Comparison of ENCODE assay signal across 14 cellular contexts in the genomic region with DNA sequence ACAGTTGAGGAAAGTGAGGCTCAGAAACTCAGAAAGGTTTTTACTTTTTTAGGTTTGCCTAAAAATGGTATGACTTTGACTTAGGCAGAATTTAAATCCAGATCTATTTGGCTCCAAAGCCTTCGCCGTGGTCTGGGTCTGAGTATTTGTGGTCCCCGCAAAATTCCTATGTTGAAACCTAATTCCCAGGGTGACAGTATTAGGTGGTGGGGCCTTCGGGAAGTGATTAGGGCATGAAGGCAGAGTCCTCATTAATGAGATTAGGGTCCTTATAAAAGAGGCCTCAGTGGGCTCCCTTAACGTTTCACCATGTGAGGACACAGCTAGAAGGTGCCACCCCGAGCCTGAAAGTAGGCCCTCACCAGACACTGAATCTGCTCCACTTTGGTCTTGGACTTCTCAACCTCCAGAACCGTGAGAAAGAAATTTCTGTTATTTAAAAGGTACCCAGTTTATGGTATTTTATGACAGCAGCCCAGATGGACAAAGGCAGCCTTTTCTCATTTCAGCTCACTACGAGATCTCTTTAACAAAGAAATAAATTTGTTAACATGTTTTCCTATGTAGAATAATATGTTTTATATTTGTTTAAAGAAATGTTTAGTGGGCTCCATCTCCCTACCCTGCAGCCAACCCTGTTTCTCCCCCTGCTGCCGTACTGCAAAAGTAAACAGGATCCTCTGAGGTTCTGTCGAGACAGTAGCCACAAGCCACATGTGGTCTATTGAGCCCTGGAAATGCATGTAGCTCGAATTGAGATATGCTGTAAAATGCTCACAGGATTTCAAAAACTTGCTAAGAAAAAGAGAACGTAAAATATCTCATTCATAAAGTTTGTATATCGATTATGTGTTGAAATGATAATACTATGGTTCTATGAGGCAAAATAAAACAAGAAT.
DNase-seq lines count a peak whose midpoint lies in the region; ATAC-seq and TF ChIP-seq lines count a peak whose summit lies in the region.
"Had no signal": no experiment of that assay in that cellular context is flagged by ENCODE, and none has a peak within 500 bp of the region (broad histone marks: within the 10 kb centered on the region; RNA-seq: fewer than 3 reads in every experiment).

No MANE protein-coding gene starts in this region.

- no peaks in the 10 kb centered on the region for H4K20me1 ChIP-seq in hepatocyte (ENCODE audit: insufficient read depth, poor library complexity, severe bottlenecking)

- H3K79me2 ChIP-seq in hepatocyte: no peaks in the 10 kb centered on the region

- H3K36me3 ChIP-seq in hepatocyte (replicated peaks; ENCODE audit: insufficient read depth, low read depth): no peaks in the 10 kb centered on the region
- H3K36me3 ChIP-seq: ovary had no signal

- H3K4me2 ChIP-seq in hepatocyte: peak overlapping the region; percentile 46

- H3K9me3 Mint-ChIP-seq in activated naive CD8-positive, alpha-beta T cell treated with anti-CD3 and anti-CD28 coated beads, Interleukin-2, amount 10 ng/mL, durations not matched to agents 7 days and 5 days: no peaks in the 10 kb centered on the region
- H3K9me3 Mint-ChIP-seq in activated naive CD8-positive, alpha-beta T cell treated with anti-CD3 and anti-CD28 coated beads, Interleukin-2, amount 50 U/mL, for 24 hours: no peaks in the 10 kb centered on the region
- H3K9me3 Mint-ChIP-seq: activated naive CD4-positive, alpha-beta T cell treated with anti-CD3 and anti-CD28 coated beads, Interleukin-2, amount 50 U/mL, for 72 hours had no signal

- peaks cover 20% of the 10 kb centered on the region for H3K4me1 ChIP-seq in hepatocyte (ENCODE audit: insufficient read depth)

- no peak for TF ChIP-seq CTCF in hepatocyte (IDR thresholded peaks at IDR 0.05; ENCODE audit: poor library complexity)

- no peaks in the 10 kb centered on the region for H3K36me3 Mint-ChIP-seq in activated naive CD8-positive, alpha-beta T cell treated with anti-CD3 and anti-CD28 coated beads, Interleukin-2, amount 10 ng/mL, durations not matched to agents 7 days and 5 days
- no peaks in the 10 kb centered on the region for H3K36me3 Mint-ChIP-seq in activated naive CD8-positive, alpha-beta T cell treated with anti-CD3 and anti-CD28 coated beads, Interleukin-2, amount 50 U/mL, for 24 hours (ENCODE audit: low read depth)
- H3K36me3 Mint-ChIP-seq: activated naive CD4-positive, alpha-beta T cell treated with anti-CD3 and anti-CD28 coated beads, Interleukin-2, amount 50 U/mL, for 72 hours had no signal

- peak overlapping the region; percentile 31 for H3K27ac ChIP-seq in hepatocyte

- POLR2A ChIA-PET in activated naive CD8-positive, alpha-beta T cell treated with anti-CD3 and anti-CD28 coated beads, Interleukin-2, amount 10 ng/mL, durations not matched to agents 7 days and 5 days (lab: Charles Lee): interaction anchor here (0.7 kb wide), 2 partner anchors 38 to 44 kb away, joined by 3 to 4 read pairs; no protein-coding TSS in a partner anchor

- H3K9me3 ChIP-seq in hepatocyte (ENCODE audit: low read depth): no peaks in the 10 kb centered on the region
- H3K9me3 ChIP-seq: ovary had no signal

- H2AFZ ChIP-seq in hepatocyte: no peak overlapping the region

- 70% methylated on average over 13 of the region's 13 CpGs for WGBS in hepatocyte (ENCODE audit: low lambda C conversion rate, missing lambda C conversion rate)

- no peak overlapping the region for H3K4me3 ChIP-seq in hepatocyte
- H3K4me3 ChIP-seq: ovary had no signal

- no peak overlapping the region for H3K27ac Mint-ChIP-seq in activated naive CD8-positive, alpha-beta T cell treated with anti-CD3 and anti-CD28 coated beads, Interleukin-2, amount 10 ng/mL, durations not matched to agents 7 days and 5 days
- no peak overlapping the region for H3K27ac Mint-ChIP-seq in activated naive CD8-positive, alpha-beta T cell treated with anti-CD3 and anti-CD28 coated beads, Interleukin-2, amount 50 U/mL, for 24 hours
- H3K27ac Mint-ChIP-seq: activated naive CD4-positive, alpha-beta T cell treated with anti-CD3 and anti-CD28 coated beads, Interleukin-2, amount 50 U/mL, for 72 hours; stimulated activated naive B cell treated with anti-CD40 and anti-IgM and Interleukin-4, amounts not matched to agents 10 μg/mL and 1 μg/mL and 100 μg/mL, for 72 hours had no signal

- peak; percentile 98 for ATAC-seq in activated naive CD8-positive, alpha-beta T cell treated with anti-CD3 and anti-CD28 coated beads, Interleukin-2, amount 10 ng/mL, durations not matched to agents 7 days and 5 days (ENCODE audit: low read depth)
- no peak for ATAC-seq in activated naive CD8-positive, alpha-beta T cell treated with anti-CD3 and anti-CD28 coated beads, Interleukin-2, amount 50 U/mL, for 24 hours
- no peak for ATAC-seq in HG02885 (IDR thresholded peaks at IDR 0.05; ENCODE audit: poor library complexity, unreplicated experiment)
- ATAC-seq: activated naive CD4-positive, alpha-beta T cell treated with anti-CD3 and anti-CD28 coated beads, Interleukin-2, amount 50 U/mL, for 72 hours had no signal

- peak; percentile 42 for DNase-seq in activated naive CD8-positive, alpha-beta T cell treated with anti-CD3 and anti-CD28 coated beads, Interleukin-2, amount 10 ng/mL, durations not matched to agents 7 days and 5 days
- DNase-seq in activated naive CD8-positive, alpha-beta T cell treated with anti-CD3 and anti-CD28 coated beads, Interleukin-2, amount 50 U/mL, for 24 hours: no peak
- DNase-seq in SHP77 treated with DMSO at 0.1 percent for 48 hours (lab: John Stamatoyannopoulos, UW) (peak; percentile 46), hepatocyte (ENCODE audit: low spot score) (no peak), smooth muscle cell of the brain vasculature (ENCODE audit: low read depth, low spot score) (peak; percentile 26), DMS79 (lab: John Stamatoyannopoulos, UW) (no peak)
- DNase-seq in stimulated activated CD4-positive, alpha-beta T cell treated with anti-CD3 and anti-CD28 coated beads, Interleukin-2, amount 100 ng/mL, for 48 hours: no peak
- DNase-seq: activated CD8-positive, alpha-beta memory T cell treated with anti-CD3 and anti-CD28 coated beads, Interleukin-2, amount 50 U/mL, for 4 hours; dermis blood vessel endothelial cell; ovary; stimulated activated CD4-positive, alpha-beta T cell treated with anti-CD3 and anti-CD28 coated beads, Interleukin-4, amount 100 ng/mL, for 1 hour; stimulated activated naive B cell treated with anti-CD40 and anti-IgM and Interleukin-4, amounts not matched to agents 10 μg/mL and 1 μg/mL and 100 μg/mL, for 72 hours had no signal

- H3K27me3 ChIP-seq in hepatocyte: no peaks in the 10 kb centered on the region
- H3K27me3 ChIP-seq: ovary had no signal

- peaks cover 40% of the 10 kb centered on the region for H3K4me1 Mint-ChIP-seq in activated naive CD8-positive, alpha-beta T cell treated with anti-CD3 and anti-CD28 coated beads, Interleukin-2, amount 10 ng/mL, durations not matched to agents 7 days and 5 days
- H3K4me1 Mint-ChIP-seq in activated naive CD8-positive, alpha-beta T cell treated with anti-CD3 and anti-CD28 coated beads, Interleukin-2, amount 50 U/mL, for 24 hours: peaks cover 17% of the 10 kb centered on the region

- H3K9me2 ChIP-seq in hepatocyte (replicated peaks; ENCODE audit: insufficient read depth): no peaks in the 10 kb centered on the region

- H3K4me3 Mint-ChIP-seq in activated naive CD8-positive, alpha-beta T cell treated with anti-CD3 and anti-CD28 coated beads, Interleukin-2, amount 10 ng/mL, durations not matched to agents 7 days and 5 days: peak overlapping the region; percentile 47
- no peak overlapping the region for H3K4me3 Mint-ChIP-seq in activated naive CD8-positive, alpha-beta T cell treated with anti-CD3 and anti-CD28 coated beads, Interleukin-2, amount 50 U/mL, for 24 hours
- H3K4me3 Mint-ChIP-seq: stimulated activated naive B cell treated with anti-CD40 and anti-IgM and Interleukin-4, amounts not matched to agents 10 μg/mL and 1 μg/mL and 100 μg/mL, for 72 hours had no signal

- peaks cover 19% of the 10 kb centered on the region for H3K27me3 Mint-ChIP-seq in activated naive CD8-positive, alpha-beta T cell treated with anti-CD3 and anti-CD28 coated beads, Interleukin-2, amount 10 ng/mL, durations not matched to agents 7 days and 5 days
- H3K27me3 Mint-ChIP-seq in activated naive CD8-positive, alpha-beta T cell treated with anti-CD3 and anti-CD28 coated beads, Interleukin-2, amount 50 U/mL, for 24 hours: no peaks in the 10 kb centered on the region
- H3K27me3 Mint-ChIP-seq: stimulated activated naive B cell treated with anti-CD40 and anti-IgM and Interleukin-4, amounts not matched to agents 10 μg/mL and 1 μg/mL and 100 μg/mL, for 72 hours had no signal

Comparison
In these comparisons a context has a peak if more than half of its experiments do, and no peak if none do; other contexts are left out.
1. DNase-seq: peak in activated naive CD8-positive, alpha-beta T cell treated with anti-CD3 and anti-CD28 coated beads, Interleukin-2, amount 10 ng/mL, durations not matched to agents 7 days and 5 days (single experiment), SHP77 treated with DMSO at 0.1 percent for 48 hours (single experiment) and smooth muscle cell of the brain vasculature (single experiment); none in activated naive CD8-positive, alpha-beta T cell treated with anti-CD3 and anti-CD28 coated beads, Interleukin-2, amount 50 U/mL, for 24 hours (single experiment), hepatocyte (single experiment), DMS79 (single experiment) and stimulated activated CD4-positive, alpha-beta T cell treated with anti-CD3 and anti-CD28 coated beads, Interleukin-2, amount 100 ng/mL, for 48 hours (0 of 2).